ENCODE assay signal across 36 cellular contexts in genomic region chr16:69033550-69033949, GRCh38.
"Had no signal": no experiment of that assay in that cellular context is flagged by ENCODE, and none has a peak within 500 bp of the region (broad histone marks: within the 10 kb centered on the region; RNA-seq: fewer than 3 reads in every experiment).

No MANE protein-coding gene starts in this region.

- H3K4me1 ChIP-seq: adrenal gland, breast epithelium had no signal

- H3K4me3 Mint-ChIP-seq: activated B cell treated with CpG ODN at 0.5 μM for 24 hours; activated CD4-positive, alpha-beta memory T cell treated with anti-CD3 and anti-CD28 coated beads for 36 hours; activated CD4-positive, alpha-beta T cell treated with anti-CD3 and anti-CD28 coated beads, Interleukin-2, amount 10 ng/mL, durations not matched to agents 24 days and 14 days; activated CD8-positive, alpha-beta T cell treated with anti-CD3 and anti-CD28 coated beads for 36 hours; activated naive CD4-positive, alpha-beta T cell treated with anti-CD3 and anti-CD28 coated beads for 36 hours; activated naive CD8-positive, alpha-beta T cell treated with anti-CD3 and anti-CD28 coated beads for 36 hours; activated T-cell treated with anti-CD3 and anti-CD28 coated beads, Interleukin-2, amount 50 U/mL, for 4 hours; activated T-cell treated with anti-CD3 and anti-CD28 coated beads, Interleukin-2, amount 50 U/mL, for 72 hours; activated T-helper 1 cell treated with anti-CD3 and anti-CD28 coated beads, Interleukin-12 subunit alpha, Interleukin-12 subunit beta, Interleukin-2, Interleukin-4 antibody, amounts not matched to agents 30 ng/mL and 10 ng/mL and 1 ng/mL, durations not matched to agents 14 hours and 24 hours and 36 hours; activated T-helper 17 cell treated with anti-CD3 and anti-CD28 coated beads, Interleukin-2, amount 50 U/mL, for 72 hours; central memory CD8-positive, alpha-beta T cell; T-helper 1 cell treated with Interleukin-12 subunit alpha and Interleukin-12 subunit beta and Interleukin-4 antibody, amounts not matched to agents 30 μg/mL and 1 μg/mL, for 36 hours; T-helper 2 cell treated with Interferon-gamma antibody and Interleukin-4, amounts not matched to agents 5 μg/mL and 100 μg/mL, for 36 hours had no signal

- ATAC-seq: activated CD8-positive, alpha-beta T cell treated with anti-CD3 and anti-CD28 coated beads for 36 hours; activated naive CD4-positive, alpha-beta T cell treated with anti-CD3 and anti-CD28 coated beads, Interleukin-2, amount 50 U/mL, for 72 hours; activated T-cell treated with anti-CD3 and anti-CD28 coated beads, Interleukin-2, amount 50 U/mL, for 4 hours; activated T-cell treated with anti-CD3 and anti-CD28 coated beads, Interleukin-2, amount 50 U/mL, for 72 hours; activated T-helper 17 cell treated with anti-CD3 and anti-CD28 coated beads, Interleukin-2, amount 50 U/mL, for 72 hours; body of pancreas had no signal

- H3K36me3 Mint-ChIP-seq: activated naive CD4-positive, alpha-beta T cell treated with anti-CD3 and anti-CD28 coated beads, Interleukin-2, amount 50 U/mL, for 72 hours had no signal

- H3K9me3 Mint-ChIP-seq: activated B cell treated with CpG ODN at 0.5 μM for 24 hours; activated CD4-positive, alpha-beta memory T cell treated with anti-CD3 and anti-CD28 coated beads for 36 hours; activated CD8-positive, alpha-beta T cell treated with anti-CD3 and anti-CD28 coated beads for 36 hours; activated naive CD4-positive, alpha-beta T cell treated with anti-CD3 and anti-CD28 coated beads for 36 hours; activated naive CD4-positive, alpha-beta T cell treated with anti-CD3 and anti-CD28 coated beads, Interleukin-2, amount 50 U/mL, for 72 hours; activated naive CD8-positive, alpha-beta T cell treated with anti-CD3 and anti-CD28 coated beads for 36 hours; activated T-cell treated with anti-CD3 and anti-CD28 coated beads, Interleukin-2, amount 50 U/mL, for 4 hours; activated T-cell treated with anti-CD3 and anti-CD28 coated beads, Interleukin-2, amount 50 U/mL, for 72 hours; activated T-helper 1 cell treated with anti-CD3 and anti-CD28 coated beads, Interleukin-12 subunit alpha, Interleukin-12 subunit beta, Interleukin-2, Interleukin-4 antibody, amounts not matched to agents 30 ng/mL and 10 ng/mL and 1 ng/mL, durations not matched to agents 14 hours and 24 hours and 36 hours; activated T-helper 17 cell treated with anti-CD3 and anti-CD28 coated beads, Interleukin-2, amount 50 U/mL, for 72 hours; central memory CD8-positive, alpha-beta T cell; T-helper 1 cell treated with Interleukin-12 subunit alpha and Interleukin-12 subunit beta and Interleukin-4 antibody, amounts not matched to agents 30 μg/mL and 1 μg/mL, for 36 hours; T-helper 2 cell treated with Interferon-gamma antibody and Interleukin-4, amounts not matched to agents 5 μg/mL and 100 μg/mL, for 36 hours had no signal

- H3K27me3 Mint-ChIP-seq: activated B cell treated with CpG ODN at 0.5 μM for 24 hours; activated CD4-positive, alpha-beta memory T cell treated with anti-CD3 and anti-CD28 coated beads for 36 hours; activated CD4-positive, alpha-beta T cell treated with anti-CD3 and anti-CD28 coated beads, Interleukin-2, amount 10 ng/mL, durations not matched to agents 24 days and 14 days; activated CD8-positive, alpha-beta T cell treated with anti-CD3 and anti-CD28 coated beads for 36 hours; activated naive CD8-positive, alpha-beta T cell treated with anti-CD3 and anti-CD28 coated beads for 36 hours; activated T-helper 17 cell treated with anti-CD3 and anti-CD28 coated beads, Interleukin-2, amount 50 U/mL, for 72 hours; central memory CD8-positive, alpha-beta T cell had no signal

- H3K36me3 ChIP-seq: adrenal gland, brain microvascular endothelial cell, breast epithelium had no signal

- H3K27ac ChIP-seq: adrenal gland, body of pancreas, brain microvascular endothelial cell, breast epithelium, VCaP had no signal

- H3K4me3 ChIP-seq: adrenal gland, body of pancreas, breast epithelium had no signal

- H3K9me3 ChIP-seq: adrenal gland, body of pancreas, breast epithelium had no signal

- H3K27me3 ChIP-seq: adrenal gland, body of pancreas, brain microvascular endothelial cell, breast epithelium had no signal

- H3K4me1 Mint-ChIP-seq: activated CD4-positive, alpha-beta T cell treated with anti-CD3 and anti-CD28 coated beads, Interleukin-2, amount 10 ng/mL, durations not matched to agents 24 days and 14 days; activated T-helper 17 cell treated with anti-CD3 and anti-CD28 coated beads, Interleukin-2, amount 50 U/mL, for 72 hours; central memory CD8-positive, alpha-beta T cell had no signal

- DNase-seq: activated B cell treated with CpG ODN at 0.5 μM for 24 hours; activated CD4-positive, alpha-beta memory T cell treated with anti-CD3 and anti-CD28 coated beads for 36 hours; activated CD4-positive, alpha-beta T cell treated with anti-CD3 and anti-CD28 coated beads for 4 hours; activated CD4-positive, alpha-beta T cell treated with anti-CD3 and anti-CD28 coated beads, Interleukin-2, amount 10 ng/mL, durations not matched to agents 24 days and 14 days; activated CD4-positive, alpha-beta T cell treated with anti-CD3 and anti-CD28 coated beads, Interleukin-2, amount 50 U/mL, for 1 hour; activated CD4-positive, alpha-beta T cell treated with anti-CD3 and anti-CD28 coated beads, Interleukin-2, amount 50 U/mL, for 4 hours; activated CD4-positive, CD25-positive, alpha-beta regulatory T cell treated with anti-CD3 and anti-CD28 coated beads, Interleukin-2, amount 50 U/mL, for 72 hours; activated CD8-positive, alpha-beta memory T cell treated with anti-CD3 and anti-CD28 coated beads, Interleukin-2, amount 50 U/mL, for 4 hours; activated CD8-positive, alpha-beta T cell treated with anti-CD3 and anti-CD28 coated beads for 36 hours; activated effector memory CD4-positive, alpha-beta T cell treated with anti-CD3 and anti-CD28 coated beads, Interleukin-2, amount 50 U/mL, for 16 hours; activated gamma-delta T cell treated with Interleukin-2 at 50 U/mL for 16 hours; activated naive CD4-positive, alpha-beta T cell; activated naive CD4-positive, alpha-beta T cell treated with anti-CD3 and anti-CD28 coated beads for 36 hours; activated naive CD4-positive, alpha-beta T cell treated with anti-CD3 and anti-CD28 coated beads, Interleukin-2, amount 50 U/mL, for 16 hours; activated naive CD8-positive, alpha-beta T cell treated with anti-CD3 and anti-CD28 coated beads for 36 hours; activated T-cell treated with anti-CD3 and anti-CD28 coated beads for 4 hours; activated T-cell treated with anti-CD3 and anti-CD28 coated beads, Interleukin-2, amount 50 U/mL, for 1 hour; activated T-cell treated with anti-CD3 and anti-CD28 coated beads, Interleukin-2, amount 50 U/mL, for 4 hours; activated T-cell treated with anti-CD3 and anti-CD28 coated beads, Interleukin-2, amount 50 U/mL, for 72 hours; adrenal gland; amniotic stem cell; aorta; body of pancreas; brain microvascular endothelial cell; caudate nucleus; T-helper 1 cell; T-helper 2 cell; T-helper 9 cell had no signal

- H3K27ac Mint-ChIP-seq: activated B cell treated with CpG ODN at 0.5 μM for 24 hours; activated CD4-positive, alpha-beta memory T cell treated with anti-CD3 and anti-CD28 coated beads for 36 hours; activated CD4-positive, alpha-beta T cell treated with anti-CD3 and anti-CD28 coated beads, Interleukin-2, amount 10 ng/mL, durations not matched to agents 24 days and 14 days; activated CD8-positive, alpha-beta T cell treated with anti-CD3 and anti-CD28 coated beads for 36 hours; activated naive CD4-positive, alpha-beta T cell treated with anti-CD3 and anti-CD28 coated beads for 36 hours; activated naive CD8-positive, alpha-beta T cell treated with anti-CD3 and anti-CD28 coated beads for 36 hours; activated T-cell treated with anti-CD3 and anti-CD28 coated beads, Interleukin-2, amount 50 U/mL, for 72 hours; activated T-helper 1 cell treated with anti-CD3 and anti-CD28 coated beads, Interleukin-12 subunit alpha, Interleukin-12 subunit beta, Interleukin-2, Interleukin-4 antibody, amounts not matched to agents 30 ng/mL and 10 ng/mL and 1 ng/mL, durations not matched to agents 14 hours and 24 hours and 36 hours; activated T-helper 17 cell treated with anti-CD3 and anti-CD28 coated beads, Interleukin-2, amount 50 U/mL, for 72 hours; T-helper 1 cell treated with Interleukin-12 subunit alpha and Interleukin-12 subunit beta and Interleukin-4 antibody, amounts not matched to agents 30 μg/mL and 1 μg/mL, for 36 hours; T-helper 2 cell treated with Interferon-gamma antibody and Interleukin-4, amounts not matched to agents 5 μg/mL and 100 μg/mL, for 36 hours had no signal
